Comparison of ENCODE assay signal across 15 cellular contexts in genomic region chr2:113276906-113277425, GRCh38. TPM values are rescaled to one million over a fixed set of nuclear protein-coding genes. Genes with fewer than 3 reads are reported as not detected.
DNase-seq lines count a peak whose midpoint lies in the region; ATAC-seq and TF ChIP-seq lines count a peak whose summit lies in the region.
"Had no signal": no experiment of that assay in that cellular context is flagged by ENCODE, and none has a peak within 500 bp of the region (broad histone marks: within the 10 kb centered on the region; RNA-seq: fewer than 3 reads in every experiment).

No MANE protein-coding gene starts in this region.

- intact Hi-C loops in left colon (cut with DNase I, micrococcal nuclease) (no loop called here), sigmoid colon (cut with DNase I) (no loop called here)

- no peak for TF ChIP-seq POLR2A in sigmoid colon (IDR thresholded peaks at IDR 0.05)

- H3K4me3 ChIP-seq in stomach smooth muscle (ENCODE audit: low read length in 2 of 2) (peak overlapping the region; percentile 12 to 15), sigmoid colon (no peak overlapping the region)
- H3K4me3 ChIP-seq: GM12878, MG63, pancreas had no signal

- H3K4me1 Mint-ChIP-seq in activated naive CD4-positive, alpha-beta T cell treated with anti-CD3 and anti-CD28 coated beads, Interleukin-2, amount 50 U/mL, for 24 hours = peaks cover 25% of the 10 kb centered on the region
- peaks cover 20% of the 10 kb centered on the region for H3K4me1 Mint-ChIP-seq in brain

- no peaks in the 10 kb centered on the region for H3K9me3 ChIP-seq in stomach smooth muscle (ENCODE audit: control insufficient read depth in 2 of 2, low read length in 2 of 2)
- H3K9me3 ChIP-seq in sigmoid colon = no peaks in the 10 kb centered on the region
- H3K9me3 ChIP-seq: MG63, pancreas had no signal

- no peak overlapping the region for H3K9ac ChIP-seq in stomach smooth muscle (ENCODE audit: low read length in 2 of 2)

- no peak overlapping the region for H3K27ac Mint-ChIP-seq in activated naive CD4-positive, alpha-beta T cell treated with anti-CD3 and anti-CD28 coated beads, Interleukin-2, amount 50 U/mL, for 24 hours
- peak overlapping the region in 1 of 5 experiments; percentile 44 for H3K27ac Mint-ChIP-seq in brain

- peaks cover 47 to 63% of the 10 kb centered on the region in 2 donors for H3K27me3 ChIP-seq in stomach smooth muscle (ENCODE audit: control insufficient read depth in 1 of 2, insufficient read depth in 2 of 2, low read length in 2 of 2)
- peaks cover 23 to 68% (median 52%) of the 10 kb centered on the region in 3 donors for H3K27me3 ChIP-seq in sigmoid colon
- H3K27me3 ChIP-seq: MG63 had no signal

- TF ChIP-seq EP300 in sigmoid colon (IDR thresholded peaks at IDR 0.05) = no peak

- peak overlapping the region; percentile 17 for H3K4me3 Mint-ChIP-seq in activated naive CD4-positive, alpha-beta T cell treated with anti-CD3 and anti-CD28 coated beads, Interleukin-2, amount 50 U/mL, for 24 hours
- peak overlapping the region; percentile 58 to 84 (median 80) for H3K4me3 Mint-ChIP-seq in brain

- 21 to 77% methylated on average over 35 of the region's 35 CpGs for WGBS in sigmoid colon, 2 donors

- ATAC-seq in left colon = peak; percentile 11
- ATAC-seq in HG03469 (IDR thresholded peaks at IDR 0.05; ENCODE audit: unreplicated experiment) = no peak
- ATAC-seq: GM12878, PC-3 had no signal

- H3K9me3 Mint-ChIP-seq in activated naive CD4-positive, alpha-beta T cell treated with anti-CD3 and anti-CD28 coated beads, Interleukin-2, amount 50 U/mL, for 24 hours = no peaks in the 10 kb centered on the region
- H3K9me3 Mint-ChIP-seq in brain = no peaks in the 10 kb centered on the region

- H3K27ac ChIP-seq in stomach smooth muscle (ENCODE audit: low read length) (no peak overlapping the region), sigmoid colon (no peak overlapping the region)
- H3K27ac ChIP-seq: pancreas had no signal

- H3K36me3 Mint-ChIP-seq in activated naive CD4-positive, alpha-beta T cell treated with anti-CD3 and anti-CD28 coated beads, Interleukin-2, amount 50 U/mL, for 24 hours = peaks cover 2% of the 10 kb centered on the region
- H3K36me3 Mint-ChIP-seq in brain = no peaks in the 10 kb centered on the region

- TF ChIP-seq CTCF in brain (conservative IDR thresholded peaks at IDR 0.05) = no peak
- TF ChIP-seq CTCF in sigmoid colon (IDR thresholded peaks at IDR 0.05) = no peak

- H3K4me1 ChIP-seq in stomach smooth muscle (ENCODE audit: control insufficient read depth, insufficient read depth, low read length) = peaks cover 9% of the 10 kb centered on the region
- H3K4me1 ChIP-seq in sigmoid colon = peaks cover 2 to 24% (median 19%) of the 10 kb centered on the region in 4 donors

- no peaks in the 10 kb centered on the region for H3K36me3 ChIP-seq in stomach smooth muscle (ENCODE audit: control insufficient read depth in 2 of 2, insufficient read depth in 2 of 2, low read length in 2 of 2)
- no peaks in the 10 kb centered on the region for H3K36me3 ChIP-seq in sigmoid colon
- H3K36me3 ChIP-seq: MG63, pancreas had no signal

- DNase-seq in activated naive CD4-positive, alpha-beta T cell treated with anti-CD3 and anti-CD28 coated beads, Interleukin-2, amount 50 U/mL, for 16 hours = no peak
- DNase-seq in left colon (no peak), T-helper 9 cell (no peak), sigmoid colon (no peak)
- DNase-seq: DMS53, kidney glomerular epithelial cell, MG63, NCI-H2171 treated with DMSO at 0.1 percent for 48 hours, PC-3 had no signal

- peaks cover 39% of the 10 kb centered on the region for H3K27me3 Mint-ChIP-seq in activated naive CD4-positive, alpha-beta T cell treated with anti-CD3 and anti-CD28 coated beads, Interleukin-2, amount 50 U/mL, for 24 hours
- H3K27me3 Mint-ChIP-seq in brain = peaks cover 94% of the 10 kb centered on the region

RNA-seq across cellular contexts. Expression of gene PAX8, which starts 1.8 kb away (rescaled TPM):
- 2.4 TPM for polyA plus RNA-seq in brain (ENCODE audit: insufficient read depth, low read depth, low replicate concordance)
- 10 to 100 TPM in 1 of 2 donors, 1 to 10 TPM in 1; 1.3 to 13.2 TPM for total RNA-seq in left colon
- under 1 TPM in 3 of 4 donors, not detected in 1; 0.41 to 0.71 (median 0.55) TPM for total RNA-seq in sigmoid colon
- 10 to 100 TPM in 1 of 3 donors, 1 to 10 TPM in 2; 1.1 to 10.8 (median 2.5) TPM for polyA plus RNA-seq in sigmoid colon

Comparison
In these comparisons a context has a peak if more than half of its experiments do, and no peak if none do; other contexts are left out.
1. H3K4me3 ChIP-seq: peak in stomach smooth muscle (2 of 2); none in sigmoid colon (0 of 4).